12 cellular contexts compared by ENCODE assay signal in the genomic region with DNA sequence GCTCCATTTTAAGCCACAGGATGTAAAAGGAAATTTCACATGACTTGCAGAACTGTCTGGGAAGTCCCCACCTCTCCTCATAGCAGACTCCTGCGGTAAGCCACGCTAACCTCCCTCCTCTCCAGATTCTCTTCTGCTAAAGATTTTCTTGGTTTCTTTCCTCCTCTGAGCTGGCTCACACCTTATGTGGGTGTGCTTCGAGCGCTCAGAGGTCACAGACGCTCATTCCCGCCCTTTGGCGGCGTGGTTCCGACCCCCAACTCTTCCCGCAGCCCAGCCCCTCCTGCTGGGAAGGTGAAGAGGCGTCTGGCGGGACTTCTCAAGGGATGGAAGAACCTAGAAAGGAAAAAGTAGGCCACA. TPM values are rescaled to one million over a fixed set of nuclear protein-coding genes. Genes with fewer than 3 reads are reported as not detected.
DNase-seq lines count a peak whose midpoint lies in the region; ATAC-seq and TF ChIP-seq lines count a peak whose summit lies in the region.
"Had no signal": no experiment of that assay in that cellular context is flagged by ENCODE, and none has a peak within 500 bp of the region (broad histone marks: within the 10 kb centered on the region; RNA-seq: fewer than 3 reads in every experiment).

No MANE protein-coding gene starts in this region.

- TF ChIP-seq EP300 in upper lobe of left lung (IDR thresholded peaks at IDR 0.05), result no peak

- H3K4me1 ChIP-seq in effector memory CD4-positive, alpha-beta T cell (ENCODE audit: control insufficient read depth, insufficient read depth, low read length, poor library complexity, severe bottlenecking), result peaks cover 8% of the 10 kb centered on the region
- no peaks in the 10 kb centered on the region for H3K4me1 ChIP-seq in upper lobe of left lung

- peaks cover 3% of the 10 kb centered on the region for H3K36me3 Mint-ChIP-seq in endothelial cell (ENCODE audit: low read depth, unreplicated experiment)

- H3K27ac ChIP-seq in effector memory CD4-positive, alpha-beta T cell (ENCODE audit: insufficient read depth, low read length, poor library complexity, severe bottlenecking), result no peak overlapping the region
- no peak overlapping the region for H3K27ac ChIP-seq in upper lobe of left lung

- H3K4me3 Mint-ChIP-seq in endothelial cell (ENCODE audit: unreplicated experiment), result no peak overlapping the region

- peak; percentile 1 to 4 for DNase-seq in activated CD4-positive, alpha-beta T cell treated with anti-CD3 and anti-CD28 coated beads, Interleukin-2, amount 50 U/mL, for 4 hours
- peak in 1 of 3 donors; percentile 4 for DNase-seq in effector memory CD4-positive, alpha-beta T cell
- DNase-seq in stimulated activated CD4-positive, alpha-beta T cell treated with anti-CD3 and anti-CD28 coated beads, TNF-alpha, amount 100 ng/mL, for 4 hours (ENCODE audit: low read depth in 3 of 3), result peak; percentile 2 to 16 (median 5)
- no peak for DNase-seq in endothelial cell (ENCODE audit: low spot score)
- no peak for DNase-seq in upper lobe of left lung
- no peak for DNase-seq in COLO668 (lab: John Stamatoyannopoulos, UW; ENCODE audit: unreplicated experiment)
- DNase-seq: effector CD8-positive, alpha-beta T cell; hypothalamus; Kasumi-1; NCI-H524 had no signal

- peaks cover 1% of the 10 kb centered on the region for H3K27me3 Mint-ChIP-seq in endothelial cell (ENCODE audit: unreplicated experiment)

- no peaks in the 10 kb centered on the region for H3K36me3 ChIP-seq in effector memory CD4-positive, alpha-beta T cell (ENCODE audit: control insufficient read depth, insufficient read depth, low read length)
- no peaks in the 10 kb centered on the region for H3K36me3 ChIP-seq in upper lobe of left lung

- H3K27ac Mint-ChIP-seq in endothelial cell (ENCODE audit: unreplicated experiment), result no peak overlapping the region

- WGBS in upper lobe of left lung, 2 donors, result 56 to 61% methylated on average over 11 to 12 of the region's 12 CpGs

- ATAC-seq in GM18868 (IDR thresholded peaks at IDR 0.05; ENCODE audit: unreplicated experiment), result peak; percentile 78
- no peak for ATAC-seq in GM18520 (IDR thresholded peaks at IDR 0.05; ENCODE audit: unreplicated experiment)
- ATAC-seq in upper lobe of left lung (ENCODE audit: low FRiP score in 2 of 2), result no peak

- no peaks in the 10 kb centered on the region for H3K4me1 Mint-ChIP-seq in endothelial cell (ENCODE audit: unreplicated experiment)

- H3K9me3 ChIP-seq in effector memory CD4-positive, alpha-beta T cell (ENCODE audit: control insufficient read depth, low read length), result no peaks in the 10 kb centered on the region
- H3K9me3 ChIP-seq in upper lobe of left lung, result no peaks in the 10 kb centered on the region

- no peak for TF ChIP-seq POLR2A in upper lobe of left lung (IDR thresholded peaks at IDR 0.05)

- H3K4me3 ChIP-seq in effector memory CD4-positive, alpha-beta T cell (ENCODE audit: insufficient read depth, low read depth, low read length, poor library complexity, severe bottlenecking), result peak overlapping the region; percentile 12
- H3K4me3 ChIP-seq in upper lobe of left lung, result no peak overlapping the region

- H3K9me3 Mint-ChIP-seq in endothelial cell (ENCODE audit: unreplicated experiment), result no peaks in the 10 kb centered on the region

- no peaks in the 10 kb centered on the region for H3K27me3 ChIP-seq in effector memory CD4-positive, alpha-beta T cell (replicated peaks; ENCODE audit: control insufficient read depth, insufficient read depth, low read length, poor library complexity, severe bottlenecking)
- H3K27me3 ChIP-seq in upper lobe of left lung, result no peaks in the 10 kb centered on the region

- TF ChIP-seq CTCF in endothelial cell (IDR thresholded peaks at IDR 0.05; ENCODE audit: unreplicated experiment), result no peak
- no peak for TF ChIP-seq CTCF in upper lobe of left lung (IDR thresholded peaks at IDR 0.05)

RNA-seq across cellular contexts. Expression of gene CDK20, which starts 32.9 kb away (rescaled TPM):
- total RNA-seq in endothelial cell (ENCODE audit: unreplicated experiment), result 1.4 TPM
- total RNA-seq in upper lobe of left lung, result 10 to 100 TPM in 2 of 6 donors, 1 to 10 TPM in 4; 4.2 to 11.4 (median 7.4) TPM

Comparison
In these comparisons a context has a peak if more than half of its experiments do, and no peak if none do; other contexts are left out.
1. DNase-seq: peak in activated CD4-positive, alpha-beta T cell treated with anti-CD3 and anti-CD28 coated beads, Interleukin-2, amount 50 U/mL, for 4 hours (2 of 2) and stimulated activated CD4-positive, alpha-beta T cell treated with anti-CD3 and anti-CD28 coated beads, TNF-alpha, amount 100 ng/mL, for 4 hours (3 of 3); none in endothelial cell (single experiment), upper lobe of left lung (0 of 2) and COLO668 (single experiment).